33 cellular contexts compared by ENCODE assay signal in genomic region chr17:55261311-55261710, GRCh38. TPM values are rescaled to one million over a fixed set of nuclear protein-coding genes. Genes with fewer than 3 reads are reported as not detected.
A peak's percentile ranks its signal among the peaks of the same experiment; 100 is the strongest.
DNase-seq lines count a peak whose midpoint lies in the region; ATAC-seq, FAIRE-seq and TF ChIP-seq lines count a peak whose summit lies in the region.
"Had no signal": no experiment of that assay in that cellular context is flagged by ENCODE, and none has a peak within 500 bp of the region (broad histone marks: within the 10 kb centered on the region; RNA-seq: fewer than 3 reads in every experiment).

No MANE protein-coding gene starts in this region.

- H3K27ac ChIP-seq in HEK293 (ENCODE audit: extremely low read depth, low read depth, low read length) (no peak overlapping the region), PC-3 (ENCODE audit: low read length) (no peak overlapping the region)
- H3K27ac ChIP-seq: 22Rv1; A549; BLaER1; BLaER1 treated with 17β-estradiol and CSF1 and Interleukin-3, amounts not matched to agents 10 nM and 100 nM; C4-2B had no signal

- H3K9me2 ChIP-seq in PC-3 (replicated peaks; ENCODE audit: low read length), result no peaks in the 10 kb centered on the region

- H3K36me3 ChIP-seq in HEK293 (ENCODE audit: control insufficient read depth in 2 of 2, insufficient read depth in 1 of 2, low read length in 2 of 2), result no peaks in the 10 kb centered on the region
- no peaks in the 10 kb centered on the region for H3K36me3 ChIP-seq in PC-3 (ENCODE audit: low read depth, low read length)
- H3K36me3 ChIP-seq: BE2C; BLaER1; BLaER1 treated with 17β-estradiol and CSF1 and Interleukin-3, amounts not matched to agents 10 nM and 100 nM had no signal

- CTCF ChIA-PET in HEK293 (lab: Yijun Ruan, JAX) (no interaction called here), PC-3 (lab: Charles Lee) (no interaction called here)

- H3K27me3 ChIP-seq in PC-3 (ENCODE audit: low read length), result peaks cover 19% of the 10 kb centered on the region

- no peaks in the 10 kb centered on the region for H4K20me1 ChIP-seq in PC-3 (ENCODE audit: low read length)
- H4K20me1 ChIP-seq: BLaER1; BLaER1 treated with 17β-estradiol and CSF1 and Interleukin-3, amounts not matched to agents 10 nM and 100 nM had no signal

- POLR2A ChIA-PET in HEK293 (lab: Yijun Ruan, JAX), result no interaction called here
- POLR2A ChIA-PET in PC-3 (lab: Charles Lee; ENCODE audit: unreplicated experiment), result no interaction called here

- no peaks in the 10 kb centered on the region for H3K9me3 ChIP-seq in HEK293 (ENCODE audit: control insufficient read depth, insufficient read depth, low read depth, low read length)
- no peaks in the 10 kb centered on the region for H3K9me3 ChIP-seq in PC-3 (ENCODE audit: low read length)
- H3K9me3 ChIP-seq: BE2C, Caco-2 had no signal

- no peak for FAIRE-seq in urothelium cell line (lab: Jason Lieb, UNC)
- FAIRE-seq: A204.1, D721Med had no signal

- DNase-seq in PC-3 (no peak), urothelium cell line (ENCODE audit: low spot score) (no peak)
- DNase-seq: 8988T; ACHN; AML-193; BE2C; C1 segment of cervical spinal cord; Caco-2; Calu3; CD4-positive, alpha-beta memory T cell; CD4-positive, alpha-beta T cell; CD4-positive, CD25-positive, alpha-beta regulatory T cell; CD8-positive, alpha-beta memory T cell; CD8-positive, alpha-beta T cell; COR-L47; DMS 273 treated with DMSO at 0.1 percent for 48 hours; DMS153; DMS53; DMS79; DMS79 treated with DMSO at 0.1 percent for 48 hours; DND-41; EL had no signal

- H2AFZ ChIP-seq in PC-3 (ENCODE audit: low read length), result no peak overlapping the region

- ATAC-seq in PC-3 (peak; percentile 6; the same call in 1 of the 2 replicates), HG03108 (IDR thresholded peaks at IDR 0.05; ENCODE audit: unreplicated experiment) (no peak)
- ATAC-seq: A549; CD8-positive, alpha-beta T cell had no signal

- no TSS peak for BruUV-seq in PC-3 (replicated peaks; lab: Mats Ljungman, UMichigan)

- H3K4me2 ChIP-seq in PC-3 (ENCODE audit: low read length), result no peak overlapping the region
- H3K4me2 ChIP-seq: A549; BLaER1; BLaER1 treated with 17β-estradiol and CSF1 and Interleukin-3, amounts not matched to agents 10 nM and 100 nM had no signal

- no peaks in the 10 kb centered on the region for H3F3A ChIP-seq in PC-3 (ENCODE audit: low read length, unreplicated experiment)

- H3K4me3 ChIP-seq in HEK293 (ENCODE audit: low read depth, low read length) (no peak overlapping the region), PC-3 (ENCODE audit: low read length) (no peak overlapping the region)
- H3K4me3 ChIP-seq: A549; BLaER1; BLaER1 treated with 17β-estradiol and CSF1 and Interleukin-3, amounts not matched to agents 10 nM and 100 nM had no signal

- TF ChIP-seq CTCF in HEK293 (tag by site-specific recombination; IDR thresholded peaks at IDR 0.05) (no peak), PC-3 (conservative IDR thresholded peaks at IDR 0.05; ENCODE audit: low read depth, low read length) (no peak)

- no peaks in the 10 kb centered on the region for H3K79me2 ChIP-seq in PC-3 (ENCODE audit: low read length)

- peaks cover 3% of the 10 kb centered on the region for H3K4me1 ChIP-seq in HEK293 (ENCODE audit: control insufficient read depth, insufficient read depth, low read length)
- H3K4me1 ChIP-seq in PC-3 (ENCODE audit: insufficient read depth, low read length), result no peaks in the 10 kb centered on the region; the same call in 1 of the 2 replicates
- H3K4me1 ChIP-seq: BE2C, BLaER1, Caco-2 had no signal

- H3K9ac ChIP-seq in PC-3 (ENCODE audit: low read length), result no peak overlapping the region
- H3K9ac ChIP-seq: BLaER1; BLaER1 treated with 17β-estradiol and CSF1 and Interleukin-3, amounts not matched to agents 10 nM and 100 nM had no signal

- intact Hi-C loops in PC-3 (cut with micrococcal nuclease), result no loop called here

TF ChIP-seq in HEK293, 187 proteins besides CTCF, POLR2A, EP300 and RAD21:
- TF ChIP-seq, protein P1, sequence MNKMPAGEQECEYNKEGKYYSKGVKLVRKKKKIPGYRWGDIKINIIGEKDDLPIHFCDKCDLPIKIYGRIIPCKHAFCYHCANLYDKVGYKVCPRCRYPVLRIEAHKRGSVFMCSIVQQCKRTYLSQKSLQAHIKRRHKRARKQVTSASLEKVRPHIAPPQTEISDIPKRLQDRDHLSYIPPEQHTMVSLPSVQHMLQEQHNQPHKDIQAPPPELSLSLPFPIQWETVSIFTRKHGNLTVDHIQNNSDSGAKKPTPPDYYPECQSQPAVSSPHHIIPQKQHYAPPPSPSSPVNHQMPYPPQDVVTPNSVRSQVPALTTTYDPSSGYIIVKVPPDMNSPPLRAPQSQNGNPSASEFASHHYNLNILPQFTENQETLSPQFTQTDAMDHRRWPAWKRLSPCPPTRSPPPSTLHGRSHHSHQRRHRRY (tag by site-specific recombination; IDR thresholded peaks at IDR 0.05), result no peak
- peak; percentile 32 for TF ChIP-seq SETDB1 (IDR thresholded peaks at IDR 0.05; ENCODE audit: insufficient read length, low read length)
- no peak for TF ChIP-seq SCRT1 (tag by site-specific recombination; IDR thresholded peaks at IDR 0.05; ENCODE audit: borderline replicate concordance)

RNA-seq across cellular contexts. Expression of gene HLF, which starts 3.4 kb away (rescaled TPM):
- total RNA-seq in PC-3 (2014; rRNA removed), result 0.23 and 0.66 TPM in 2 replicates
- total RNA-seq: A172, B cell had no signal
